Comparison of ENCODE assay signal across 1 cellular context in genomic region chr17:7356072-7356549, GRCh38.
TF ChIP-seq lines count a peak whose summit lies in the region.

No MANE protein-coding gene starts in this region.

TF ChIP-seq in K562, 482 proteins besides CTCF, POLR2A, EP300 and RAD21 (continues in another document):
- TF ChIP-seq, protein P1, sequence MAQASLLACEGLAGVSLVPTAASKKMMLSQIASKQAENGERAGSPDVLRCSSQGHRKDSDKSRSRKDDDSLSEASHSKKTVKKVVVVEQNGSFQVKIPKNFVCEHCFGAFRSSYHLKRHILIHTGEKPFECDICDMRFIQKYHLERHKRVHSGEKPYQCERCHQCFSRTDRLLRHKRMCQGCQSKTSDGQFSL (CRISPR knock-in tag; IDR thresholded peaks at IDR 0.05) = peak; percentile 67; the same call in 1 of the 2 replicates
- TF ChIP-seq, protein P1 (tag; IDR thresholded peaks at IDR 0.05) = no peak
- TF ChIP-seq CCNT2 (IDR thresholded peaks at IDR 0.05; ENCODE audit: borderline replicate concordance, extremely low read depth, insufficient read length, low read depth, low read length) (no peak), ZNF75A (CRISPR knock-in tag; IDR thresholded peaks at IDR 0.05) (no peak), ARID2 (IDR thresholded peaks at IDR 0.05) (peak; percentile 9; the same call in 1 of the 2 replicates), HES1 (IDR thresholded peaks at IDR 0.05; ENCODE audit: low read depth) (no peak), ZBTB7A (IDR thresholded peaks at IDR 0.05; ENCODE audit: borderline replicate concordance, control insufficient read depth, low read depth, low read length) (peak; percentile 38; the same call in 1 of the 2 replicates), TSC22D4 (tag; IDR thresholded peaks at IDR 0.05) (no peak), CREM (IDR thresholded peaks at IDR 0.05; ENCODE audit: low read depth) (0 out of 2 replicates have a peak, but pooled peaks have one; percentile 41), MCM2 (IDR thresholded peaks at IDR 0.05; ENCODE audit: low read depth) (no peak), OTX1 (CRISPR knock-in tag; IDR thresholded peaks at IDR 0.05) (no peak), ZNF444 (CRISPR knock-in tag; IDR thresholded peaks at IDR 0.05) (no peak), CXXC5 (CRISPR knock-in tag; IDR thresholded peaks at IDR 0.05) (peak; percentile 37), GATAD2A (IDR thresholded peaks at IDR 0.05) (no peak), E2F4 (CRISPR knock-in tag; IDR thresholded peaks at IDR 0.05; ENCODE audit: low read depth) (no peak), KLF10 (CRISPR knock-in tag; IDR thresholded peaks at IDR 0.05) (no peak), TCF7 (IDR thresholded peaks at IDR 0.05; ENCODE audit: borderline replicate concordance) (no peak), BRD9 (IDR thresholded peaks at IDR 0.05; ENCODE audit: low read depth, partially characterized antibody) (no peak), ZNF586 (CRISPR knock-in tag; conservative IDR thresholded peaks at IDR 0.05) (no peak), HIVEP1 (CRISPR knock-in tag; IDR thresholded peaks at IDR 0.05) (no peak), BCOR (IDR thresholded peaks at IDR 0.05) (no peak), YY1 (IDR thresholded peaks at IDR 0.05; ENCODE audit: borderline replicate concordance in 1 of 3, control insufficient read depth in 1 of 3, extremely low read depth in 1 of 3, insufficient read depth in 3 of 3, insufficient read length in 1 of 3, insufficient replicate concordance in 2 of 3, low read depth in 1 of 3, low read length in 2 of 3) (peak in 2 of 3 experiments; percentile 21 to 46), DLX4 (CRISPR knock-in tag; IDR thresholded peaks at IDR 0.05) (no peak), RBM25 (IDR thresholded peaks at IDR 0.05; ENCODE audit: low read depth, low read length, severe bottlenecking) (no peak)
- TF ChIP-seq, protein P2, sequence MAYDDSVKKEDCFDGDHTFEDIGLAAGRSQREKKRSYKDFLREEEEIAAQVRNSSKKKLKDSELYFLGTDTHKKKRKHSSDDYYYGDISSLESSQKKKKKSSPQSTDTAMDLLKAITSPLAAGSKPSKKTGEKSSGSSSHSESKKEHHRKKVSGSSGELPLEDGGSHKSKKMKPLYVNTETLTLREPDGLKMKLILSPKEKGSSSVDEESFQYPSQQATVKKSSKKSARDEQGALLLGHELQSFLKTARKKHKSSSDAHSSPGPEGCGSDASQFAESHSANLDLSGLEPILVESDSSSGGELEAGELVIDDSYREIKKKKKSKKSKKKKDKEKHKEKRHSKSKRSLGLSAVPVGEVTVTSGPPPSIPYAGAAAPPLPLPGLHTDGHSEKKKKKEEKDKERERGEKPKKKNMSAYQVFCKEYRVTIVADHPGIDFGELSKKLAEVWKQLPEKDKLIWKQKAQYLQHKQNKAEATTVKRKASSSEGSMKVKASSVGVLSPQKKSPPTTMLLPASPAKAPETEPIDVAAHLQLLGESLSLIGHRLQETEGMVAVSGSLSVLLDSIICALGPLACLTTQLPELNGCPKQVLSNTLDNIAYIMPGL (CRISPR knock-in tag; IDR thresholded peaks at IDR 0.05) = no peak
- TF ChIP-seq, protein P3, sequence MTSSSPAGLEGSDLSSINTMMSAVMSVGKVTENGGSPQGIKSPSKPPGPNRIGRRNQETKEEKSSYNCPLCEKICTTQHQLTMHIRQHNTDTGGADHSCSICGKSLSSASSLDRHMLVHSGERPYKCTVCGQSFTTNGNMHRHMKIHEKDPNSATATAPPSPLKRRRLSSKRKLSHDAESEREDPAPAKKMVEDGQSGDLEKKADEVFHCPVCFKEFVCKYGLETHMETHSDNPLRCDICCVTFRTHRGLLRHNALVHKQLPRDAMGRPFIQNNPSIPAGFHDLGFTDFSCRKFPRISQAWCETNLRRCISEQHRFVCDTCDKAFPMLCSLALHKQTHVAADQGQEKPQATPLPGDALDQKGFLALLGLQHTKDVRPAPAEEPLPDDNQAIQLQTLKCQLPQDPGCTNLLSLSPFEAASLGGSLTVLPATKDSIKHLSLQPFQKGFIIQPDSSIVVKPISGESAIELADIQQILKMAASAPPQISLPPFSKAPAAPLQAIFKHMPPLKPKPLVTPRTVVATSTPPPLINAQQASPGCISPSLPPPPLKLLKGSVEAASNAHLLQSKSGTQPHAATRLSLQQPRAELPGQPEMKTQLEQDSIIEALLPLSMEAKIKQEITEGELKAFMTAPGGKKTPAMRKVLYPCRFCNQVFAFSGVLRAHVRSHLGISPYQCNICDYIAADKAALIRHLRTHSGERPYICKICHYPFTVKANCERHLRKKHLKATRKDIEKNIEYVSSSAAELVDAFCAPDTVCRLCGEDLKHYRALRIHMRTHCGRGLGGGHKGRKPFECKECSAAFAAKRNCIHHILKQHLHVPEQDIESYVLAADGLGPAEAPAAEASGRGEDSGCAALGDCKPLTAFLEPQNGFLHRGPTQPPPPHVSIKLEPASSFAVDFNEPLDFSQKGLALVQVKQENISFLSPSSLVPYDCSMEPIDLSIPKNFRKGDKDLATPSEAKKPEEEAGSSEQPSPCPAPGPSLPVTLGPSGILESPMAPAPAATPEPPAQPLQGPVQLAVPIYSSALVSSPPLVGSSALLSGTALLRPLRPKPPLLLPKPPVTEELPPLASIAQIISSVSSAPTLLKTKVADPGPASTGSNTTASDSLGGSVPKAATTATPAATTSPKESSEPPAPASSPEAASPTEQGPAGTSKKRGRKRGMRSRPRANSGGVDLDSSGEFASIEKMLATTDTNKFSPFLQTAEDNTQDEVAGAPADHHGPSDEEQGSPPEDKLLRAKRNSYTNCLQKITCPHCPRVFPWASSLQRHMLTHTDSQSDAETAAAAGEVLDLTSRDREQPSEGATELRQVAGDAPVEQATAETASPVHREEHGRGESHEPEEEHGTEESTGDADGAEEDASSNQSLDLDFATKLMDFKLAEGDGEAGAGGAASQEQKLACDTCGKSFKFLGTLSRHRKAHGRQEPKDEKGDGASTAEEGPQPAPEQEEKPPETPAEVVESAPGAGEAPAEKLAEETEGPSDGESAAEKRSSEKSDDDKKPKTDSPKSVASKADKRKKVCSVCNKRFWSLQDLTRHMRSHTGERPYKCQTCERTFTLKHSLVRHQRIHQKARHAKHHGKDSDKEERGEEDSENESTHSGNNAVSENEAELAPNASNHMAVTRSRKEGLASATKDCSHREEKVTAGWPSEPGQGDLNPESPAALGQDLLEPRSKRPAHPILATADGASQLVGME (CRISPR knock-in tag; IDR thresholded peaks at IDR 0.05) = peak; percentile 82; the same call in 1 of the 2 replicates
- TF ChIP-seq, protein P4, sequence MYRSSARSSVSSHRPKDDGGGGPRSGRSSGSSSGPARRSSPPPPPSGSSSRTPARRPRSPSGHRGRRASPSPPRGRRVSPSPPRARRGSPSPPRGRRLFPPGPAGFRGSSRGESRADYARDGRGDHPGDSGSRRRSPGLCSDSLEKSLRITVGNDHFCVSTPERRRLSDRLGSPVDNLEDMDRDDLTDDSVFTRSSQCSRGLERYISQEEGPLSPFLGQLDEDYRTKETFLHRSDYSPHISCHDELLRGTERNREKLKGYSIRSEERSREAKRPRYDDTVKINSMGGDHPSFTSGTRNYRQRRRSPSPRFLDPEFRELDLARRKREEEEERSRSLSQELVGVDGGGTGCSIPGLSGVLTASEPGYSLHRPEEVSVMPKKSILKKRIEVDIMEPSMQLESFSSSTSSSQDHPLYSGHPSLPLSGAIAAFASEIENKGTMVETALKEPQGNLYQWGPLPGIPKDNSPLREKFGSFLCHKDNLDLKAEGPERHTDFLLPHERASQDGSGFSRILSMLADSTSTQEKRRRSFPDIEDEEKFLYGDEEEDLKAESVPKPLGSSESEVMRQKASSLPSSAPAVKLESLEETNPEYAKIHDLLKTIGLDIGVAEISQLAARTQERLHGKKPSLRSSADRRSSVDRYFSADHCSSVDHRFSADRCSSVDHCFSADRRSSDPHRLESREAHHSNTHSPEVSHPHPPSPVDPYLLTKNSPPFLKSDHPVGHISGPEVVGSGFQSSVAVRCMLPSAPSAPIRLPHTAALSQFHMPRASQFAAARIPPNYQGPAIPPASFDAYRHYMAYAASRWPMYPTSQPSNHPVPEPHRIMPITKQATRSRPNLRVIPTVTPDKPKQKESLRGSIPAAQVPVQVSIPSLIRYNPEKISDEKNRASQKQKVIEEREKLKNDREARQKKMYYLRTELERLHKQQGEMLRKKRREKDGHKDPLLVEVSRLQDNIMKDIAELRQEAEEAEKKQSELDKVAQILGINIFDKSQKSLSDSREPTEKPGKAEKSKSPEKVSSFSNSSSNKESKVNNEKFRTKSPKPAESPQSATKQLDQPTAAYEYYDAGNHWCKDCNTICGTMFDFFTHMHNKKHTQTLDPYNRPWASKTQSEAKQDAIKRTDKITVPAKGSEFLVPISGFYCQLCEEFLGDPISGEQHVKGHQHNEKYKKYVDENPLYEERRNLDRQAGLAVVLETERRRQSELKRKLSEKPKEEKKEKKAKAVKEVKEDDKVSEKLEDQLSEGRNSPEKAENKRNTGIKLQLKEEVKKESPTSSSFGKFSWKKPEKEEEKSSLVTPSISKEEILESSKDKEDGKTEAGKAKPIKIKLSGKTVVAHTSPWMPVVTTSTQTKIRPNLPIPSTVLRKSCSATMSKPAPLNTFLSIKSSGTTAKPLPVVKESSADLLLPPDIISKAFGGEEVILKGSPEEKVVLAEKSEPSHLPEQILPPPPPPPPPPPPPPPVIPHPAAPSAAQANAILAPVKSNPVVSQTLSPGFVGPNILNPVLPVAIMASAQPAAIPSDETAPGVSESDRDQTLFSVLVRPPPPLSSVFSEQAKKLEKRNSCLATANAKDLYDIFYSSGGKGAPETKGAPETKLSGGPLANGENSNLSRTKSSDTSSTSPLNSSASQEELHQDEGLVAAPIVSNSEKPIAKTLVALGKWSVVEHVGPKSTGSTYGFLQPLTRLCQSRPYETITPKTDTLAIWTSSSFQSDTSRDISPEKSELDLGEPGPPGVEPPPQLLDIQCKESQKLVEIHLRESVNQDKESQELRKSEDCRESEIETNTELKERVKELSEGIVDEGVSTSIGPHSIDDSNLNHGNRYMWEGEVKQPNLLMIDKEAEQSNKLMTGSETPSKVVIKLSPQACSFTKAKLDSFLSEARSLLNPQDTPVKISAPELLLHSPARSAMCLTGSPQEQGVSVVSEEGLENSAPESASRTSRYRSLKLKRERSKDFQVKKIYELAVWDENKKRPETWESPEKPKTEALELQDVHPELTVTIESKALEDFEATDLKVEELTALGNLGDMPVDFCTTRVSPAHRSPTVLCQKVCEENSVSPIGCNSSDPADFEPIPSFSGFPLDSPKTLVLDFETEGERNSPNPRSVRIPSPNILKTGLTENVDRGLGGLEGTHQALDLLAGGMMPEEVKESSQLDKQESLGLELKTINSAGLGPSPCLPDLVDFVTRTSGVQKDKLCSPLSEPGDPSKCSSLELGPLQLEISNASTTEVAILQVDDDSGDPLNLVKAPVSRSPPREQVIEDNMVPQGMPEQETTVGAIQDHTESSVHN (IDR thresholded peaks at IDR 0.05; ENCODE audit: borderline replicate concordance in 1 of 2, low read depth in 1 of 2) = no peak
- TF ChIP-seq, protein P5, sequence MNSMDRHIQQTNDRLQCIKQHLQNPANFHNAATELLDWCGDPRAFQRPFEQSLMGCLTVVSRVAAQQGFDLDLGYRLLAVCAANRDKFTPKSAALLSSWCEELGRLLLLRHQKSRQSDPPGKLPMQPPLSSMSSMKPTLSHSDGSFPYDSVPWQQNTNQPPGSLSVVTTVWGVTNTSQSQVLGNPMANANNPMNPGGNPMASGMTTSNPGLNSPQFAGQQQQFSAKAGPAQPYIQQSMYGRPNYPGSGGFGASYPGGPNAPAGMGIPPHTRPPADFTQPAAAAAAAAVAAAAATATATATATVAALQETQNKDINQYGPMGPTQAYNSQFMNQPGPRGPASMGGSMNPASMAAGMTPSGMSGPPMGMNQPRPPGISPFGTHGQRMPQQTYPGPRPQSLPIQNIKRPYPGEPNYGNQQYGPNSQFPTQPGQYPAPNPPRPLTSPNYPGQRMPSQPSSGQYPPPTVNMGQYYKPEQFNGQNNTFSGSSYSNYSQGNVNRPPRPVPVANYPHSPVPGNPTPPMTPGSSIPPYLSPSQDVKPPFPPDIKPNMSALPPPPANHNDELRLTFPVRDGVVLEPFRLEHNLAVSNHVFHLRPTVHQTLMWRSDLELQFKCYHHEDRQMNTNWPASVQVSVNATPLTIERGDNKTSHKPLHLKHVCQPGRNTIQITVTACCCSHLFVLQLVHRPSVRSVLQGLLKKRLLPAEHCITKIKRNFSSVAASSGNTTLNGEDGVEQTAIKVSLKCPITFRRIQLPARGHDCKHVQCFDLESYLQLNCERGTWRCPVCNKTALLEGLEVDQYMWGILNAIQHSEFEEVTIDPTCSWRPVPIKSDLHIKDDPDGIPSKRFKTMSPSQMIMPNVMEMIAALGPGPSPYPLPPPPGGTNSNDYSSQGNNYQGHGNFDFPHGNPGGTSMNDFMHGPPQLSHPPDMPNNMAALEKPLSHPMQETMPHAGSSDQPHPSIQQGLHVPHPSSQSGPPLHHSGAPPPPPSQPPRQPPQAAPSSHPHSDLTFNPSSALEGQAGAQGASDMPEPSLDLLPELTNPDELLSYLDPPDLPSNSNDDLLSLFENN (IDR thresholded peaks at IDR 0.05; ENCODE audit: low read depth in 2 of 2, low read length in 2 of 2) = no peak
- TF ChIP-seq, protein P6, sequence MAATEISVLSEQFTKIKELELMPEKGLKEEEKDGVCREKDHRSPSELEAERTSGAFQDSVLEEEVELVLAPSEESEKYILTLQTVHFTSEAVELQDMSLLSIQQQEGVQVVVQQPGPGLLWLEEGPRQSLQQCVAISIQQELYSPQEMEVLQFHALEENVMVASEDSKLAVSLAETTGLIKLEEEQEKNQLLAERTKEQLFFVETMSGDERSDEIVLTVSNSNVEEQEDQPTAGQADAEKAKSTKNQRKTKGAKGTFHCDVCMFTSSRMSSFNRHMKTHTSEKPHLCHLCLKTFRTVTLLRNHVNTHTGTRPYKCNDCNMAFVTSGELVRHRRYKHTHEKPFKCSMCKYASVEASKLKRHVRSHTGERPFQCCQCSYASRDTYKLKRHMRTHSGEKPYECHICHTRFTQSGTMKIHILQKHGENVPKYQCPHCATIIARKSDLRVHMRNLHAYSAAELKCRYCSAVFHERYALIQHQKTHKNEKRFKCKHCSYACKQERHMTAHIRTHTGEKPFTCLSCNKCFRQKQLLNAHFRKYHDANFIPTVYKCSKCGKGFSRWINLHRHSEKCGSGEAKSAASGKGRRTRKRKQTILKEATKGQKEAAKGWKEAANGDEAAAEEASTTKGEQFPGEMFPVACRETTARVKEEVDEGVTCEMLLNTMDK (IDR thresholded peaks at IDR 0.05; ENCODE audit: borderline replicate concordance, insufficient read depth, low read depth, low read length, poor library complexity, severe bottlenecking) = peak; percentile 35
